Comparison of ENCODE assay signal across 20 cellular contexts in genomic region chr7:149708026-149708425, GRCh38.
A peak's percentile ranks its signal among the peaks of the same experiment; 100 is the strongest.
DNase-seq lines count a peak whose midpoint lies in the region; ATAC-seq, FAIRE-seq and TF ChIP-seq lines count a peak whose summit lies in the region.
"Had no signal": no experiment of that assay in that cellular context is flagged by ENCODE, and none has a peak within 500 bp of the region (broad histone marks: within the 10 kb centered on the region; RNA-seq: fewer than 3 reads in every experiment).

No MANE protein-coding gene starts in this region.

- no peaks in the 10 kb centered on the region for H4K20me1 ChIP-seq in HepG2 (ENCODE audit: insufficient read depth, low read length)
- no peaks in the 10 kb centered on the region for H4K20me1 ChIP-seq in K562 (replicated peaks; ENCODE audit: control insufficient read depth, insufficient read depth, low read length)
- H4K20me1 ChIP-seq in GM23248 (ENCODE audit: insufficient read depth), result no peaks in the 10 kb centered on the region

- H3K9ac ChIP-seq in HepG2 (ENCODE audit: insufficient read depth, low read depth, low read length) (no peak overlapping the region), K562 (ENCODE audit: insufficient read depth in 1 of 2, low read depth in 2 of 2, low read length in 2 of 2) (no peak overlapping the region), GM23248 (no peak overlapping the region)

- BruUV-seq in HepG2 (replicated peaks; lab: Mats Ljungman, UMichigan) (no TSS peak), K562 (replicated peaks; lab: Mats Ljungman, UMichigan) (no TSS peak)

- TF ChIP-seq EP300 in HepG2 (IDR thresholded peaks at IDR 0.05; ENCODE audit: low read depth in 2 of 2, low read length in 2 of 2) (no peak), HepG2 (CRISPR knock-in tag; IDR thresholded peaks at IDR 0.05; ENCODE audit: borderline replicate concordance) (no peak), K562 (IDR thresholded peaks at IDR 0.05; ENCODE audit: low read length) (no peak)

- peaks cover 3% of the 10 kb centered on the region for H3K36me3 Mint-ChIP-seq in osteocyte (ENCODE audit: unreplicated experiment)

- H3K4me1 ChIP-seq in HepG2 (ENCODE audit: insufficient read depth, low read length), result peaks cover 18% of the 10 kb centered on the region
- no peaks in the 10 kb centered on the region for H3K4me1 ChIP-seq in right lobe of liver
- H3K4me1 ChIP-seq in K562 (replicated peaks in 1 of 2; ENCODE audit: control insufficient read depth in 2 of 2, insufficient read depth in 2 of 2, low read length in 2 of 2), result peaks cover 6 to 7% of the 10 kb centered on the region in 2 experiments; a peak in 2 of 5 replicates
- H3K4me1 ChIP-seq in GM23248 (ENCODE audit: insufficient read depth), result no peaks in the 10 kb centered on the region
- H3K4me1 ChIP-seq: A549, BE2C had no signal

- peaks cover 20% of the 10 kb centered on the region for H3K9me3 Mint-ChIP-seq in osteocyte (ENCODE audit: unreplicated experiment)
- peaks cover 17 to 27% of the 10 kb centered on the region in 2 donors for H3K9me3 Mint-ChIP-seq in stimulated activated naive CD8-positive, alpha-beta T cell treated with anti-CD3 and anti-CD28 coated beads, Interleukin-15, amount 100 ng/mL, for 72 hours

- H3K36me3 ChIP-seq in HepG2 (replicated peaks in 1 of 2; ENCODE audit: control insufficient read depth in 1 of 2, insufficient read depth in 2 of 2, low read length in 2 of 2) (no peaks in the 10 kb centered on the region), right lobe of liver (no peaks in the 10 kb centered on the region), K562 (ENCODE audit: control insufficient read depth, insufficient read depth, low read length) (no peaks in the 10 kb centered on the region), GM23248 (ENCODE audit: low read depth) (no peaks in the 10 kb centered on the region)
- H3K36me3 ChIP-seq: BE2C had no signal

- peaks cover 5% of the 10 kb centered on the region; the same call in 1 of the 2 replicates for H3F3A ChIP-seq in GM23248 (ENCODE audit: insufficient read depth)

- H3K27ac Mint-ChIP-seq in osteocyte (ENCODE audit: unreplicated experiment), result no peak overlapping the region
- no peak overlapping the region for H3K27ac Mint-ChIP-seq in stimulated activated naive CD8-positive, alpha-beta T cell treated with anti-CD3 and anti-CD28 coated beads, Interleukin-15, amount 100 ng/mL, for 72 hours
- H3K27ac Mint-ChIP-seq: CD14-positive monocyte; CD4-positive, alpha-beta T cell; GM23338; H9 had no signal

- POLR2A ChIA-PET in HepG2 (lab: Yijun Ruan, JAX), result interaction anchor here (1.6 kb wide), 1 partner anchor 17 kb away, joined by 5 read pairs; no protein-coding TSS in a partner anchor
- POLR2A ChIA-PET in K562 (lab: Yijun Ruan, JAX), result no interaction called here

- H3K79me2 ChIP-seq in HepG2 (ENCODE audit: insufficient read depth, low read length) (no peaks in the 10 kb centered on the region), K562 (ENCODE audit: control insufficient read depth, insufficient read depth, low read length) (no peaks in the 10 kb centered on the region), GM23248 (ENCODE audit: insufficient read depth) (no peaks in the 10 kb centered on the region)

- CTCF ChIA-PET in HepG2 (lab: Yijun Ruan, JAX; ENCODE audit: low intra/inter-chr PET ratio, low total read pairs) (no interaction called here), K562 (lab: Yijun Ruan, JAX; ENCODE audit: low intra/inter-chr PET ratio) (no interaction called here)

- TF ChIP-seq POLR2A in HepG2 (IDR thresholded peaks at IDR 0.05; ENCODE audit: insufficient read depth in 1 of 2, low read depth in 2 of 2, low read length in 2 of 2) (no peak), right lobe of liver (IDR thresholded peaks at IDR 0.05) (no peak), K562 (conservative IDR thresholded peaks at IDR 0.05) (no peak)

- DNase-seq in HepG2 (ENCODE audit: low spot score), result no peak
- no peak for DNase-seq in right lobe of liver
- DNase-seq in K562 (ENCODE audit: extremely low read depth in 1 of 4, low spot score in 3 of 4), result peak in 1 of 4 experiments; percentile 3
- DNase-seq in osteocyte (ENCODE audit: extremely low spot score, unreplicated experiment), result peak; percentile 36
- DNase-seq in activated CD4-positive, alpha-beta T cell treated with anti-CD3 and anti-CD28 coated beads, Interleukin-2, amount 50 U/mL, for 4 hours, result no peak
- no peak for DNase-seq in GM23248
- no peak for DNase-seq in stimulated activated naive CD8-positive, alpha-beta T cell treated with anti-CD3 and anti-CD28 coated beads, Interleukin-15, amount 100 ng/mL, for 72 hours
- DNase-seq: ACHN; BE2C; CD4-positive, alpha-beta T cell; CD8-positive, alpha-beta memory T cell; DMS79; H9 had no signal

- FAIRE-seq in HepG2 (lab: Jason Lieb, UNC) (no peak), K562 (lab: Jason Lieb, UNC) (no peak)
- FAIRE-seq: A549, D721Med, GM12878, GM19239 had no signal

- no peak for TF ChIP-seq CTCF in HepG2 (CRISPR knock-in tag; IDR thresholded peaks at IDR 0.05)
- TF ChIP-seq CTCF in right lobe of liver (IDR thresholded peaks at IDR 0.05), result no peak
- TF ChIP-seq CTCF in K562 (IDR thresholded peaks at IDR 0.05 in 2 of 3, conservative IDR thresholded peaks at IDR 0.05 in 1 of 3; ENCODE audit: insufficient read depth in 2 of 3, low read depth in 1 of 3, low read length in 3 of 3), result no peak
- TF ChIP-seq CTCF in osteocyte (IDR thresholded peaks at IDR 0.05), result no peak

- H3K27ac ChIP-seq in HepG2 (ENCODE audit: extremely low read length, insufficient read depth, low read length) (no peak overlapping the region), right lobe of liver (no peak overlapping the region), K562 (ENCODE audit: extremely low read depth, low read depth, low read length) (no peak overlapping the region), GM23248 (no peak overlapping the region)
- H3K27ac ChIP-seq: 22Rv1, A549 had no signal

- WGBS in HepG2 (ENCODE audit: low lambda C conversion rate), result 77% methylated on average over 7 of the region's 7 CpGs
- WGBS in right lobe of liver (ENCODE audit: insufficient coverage, low coverage, low lambda C conversion rate, missing lambda C conversion rate), result 81% methylated on average over 7 of the region's 7 CpGs
- WGBS in K562 (ENCODE audit: insufficient coverage, low coverage, missing lambda C conversion rate), result 28% methylated on average over 7 of the region's 7 CpGs
- WGBS in GM23248 (ENCODE audit: low coverage in 1 of 2, low lambda C conversion rate in 2 of 2, missing lambda C conversion rate in 2 of 2), 2 experiments, result 81 to 82% methylated on average over 7 of the region's 7 CpGs

- in situ Hi-C loops in HepG2 (cut with HindIII; ENCODE audit: extremely low pct_ligation_motif_present, low pct_unique_long_range_greater_than_20kb), result no loop called here
- in situ Hi-C loops in K562 (cut with MboI), result no loop called here
- in situ Hi-C loops in GM23248 (cut with MboI), result no loop called here

- H3K4me3 ChIP-seq in HepG2 (replicated peaks in 1 of 3; ENCODE audit: insufficient read depth in 1 of 3, low read depth in 2 of 3, low read length in 3 of 3) (no peak overlapping the region), right lobe of liver (no peak overlapping the region), K562 (no peak overlapping the region), GM23248 (no peak overlapping the region)
- H3K4me3 ChIP-seq: A549, GM12878, GM23338 had no signal

- TF ChIP-seq RAD21 in HepG2 (CRISPR knock-in tag; IDR thresholded peaks at IDR 0.05) (no peak), K562 (CRISPR knock-in tag; conservative IDR thresholded peaks at IDR 0.05 in 1 of 2, IDR thresholded peaks at IDR 0.05 in 1 of 2) (no peak)

- H3K27me3 Mint-ChIP-seq in osteocyte (ENCODE audit: unreplicated experiment), result no peaks in the 10 kb centered on the region
- peaks cover 19% of the 10 kb centered on the region for H3K27me3 Mint-ChIP-seq in stimulated activated naive CD8-positive, alpha-beta T cell treated with anti-CD3 and anti-CD28 coated beads, Interleukin-15, amount 100 ng/mL, for 72 hours

- H3K4me3 Mint-ChIP-seq in osteocyte (ENCODE audit: unreplicated experiment), result no peak overlapping the region
- no peak overlapping the region for H3K4me3 Mint-ChIP-seq in stimulated activated naive CD8-positive, alpha-beta T cell treated with anti-CD3 and anti-CD28 coated beads, Interleukin-15, amount 100 ng/mL, for 72 hours
- H3K4me3 Mint-ChIP-seq: CD14-positive monocyte; CD4-positive, alpha-beta T cell; CD8-positive, alpha-beta memory T cell; GM23338; H9 had no signal

- intact Hi-C loops in HepG2 (cut with micrococcal nuclease; ENCODE audit: unreplicated experiment) (no loop called here), right lobe of liver (cut with DNase I) (no loop called here), K562 (cut with micrococcal nuclease) (no loop called here)

- peak; percentile 28; the same call in 1 of the 3 replicates for ATAC-seq in HepG2
- ATAC-seq in right lobe of liver, result no peak
- no peak for ATAC-seq in K562
- ATAC-seq in stimulated activated naive CD8-positive, alpha-beta T cell treated with anti-CD3 and anti-CD28 coated beads, Interleukin-15, amount 100 ng/mL, for 72 hours, result no peak
- ATAC-seq: GM12878 had no signal

- peak overlapping the region; percentile 5 for H2AFZ ChIP-seq in HepG2 (ENCODE audit: low read length)
- H2AFZ ChIP-seq in K562 (ENCODE audit: low read depth, low read length), result no peak overlapping the region
- H2AFZ ChIP-seq in GM23248, result no peak overlapping the region
- H2AFZ ChIP-seq: GM23338 had no signal

- H3K4me2 ChIP-seq in HepG2 (ENCODE audit: low read depth, low read length), result peak overlapping the region; percentile 69
- H3K4me2 ChIP-seq in K562 (ENCODE audit: insufficient read depth, low read length), result no peak overlapping the region
- H3K4me2 ChIP-seq in GM23248 (ENCODE audit: unreplicated experiment), result no peak overlapping the region
- H3K4me2 ChIP-seq: A549, GM23338 had no signal

- no peaks in the 10 kb centered on the region for H3K4me1 Mint-ChIP-seq in osteocyte (ENCODE audit: unreplicated experiment)
- H3K4me1 Mint-ChIP-seq in stimulated activated naive CD8-positive, alpha-beta T cell treated with anti-CD3 and anti-CD28 coated beads, Interleukin-15, amount 100 ng/mL, for 72 hours, result peaks cover 4% of the 10 kb centered on the region
- H3K4me1 Mint-ChIP-seq: CD8-positive, alpha-beta memory T cell had no signal

- peaks cover 24% of the 10 kb centered on the region for H3K9me3 ChIP-seq in HepG2 (ENCODE audit: low read length)
- H3K9me3 ChIP-seq in right lobe of liver, result peaks cover 0 to 7% (median 0%) of the 10 kb centered on the region in 4 donors
- H3K9me3 ChIP-seq in K562 (replicated peaks; ENCODE audit: control insufficient read depth, insufficient read depth, low read depth, low read length), result peaks cover 9% of the 10 kb centered on the region; the same call in 1 of the 2 replicates
- peaks cover 7% of the 10 kb centered on the region for H3K9me3 ChIP-seq in GM23248 (ENCODE audit: low read depth)

- H3K9me2 ChIP-seq in GM23248 (ENCODE audit: insufficient read depth), result no peaks in the 10 kb centered on the region

- H3K27me3 ChIP-seq in HepG2 (ENCODE audit: control insufficient read depth in 1 of 2, insufficient read depth in 2 of 2, low read length in 2 of 2), result no peaks in the 10 kb centered on the region
- no peaks in the 10 kb centered on the region for H3K27me3 ChIP-seq in right lobe of liver
- H3K27me3 ChIP-seq in K562 (ENCODE audit: control insufficient read depth in 2 of 2, insufficient read depth in 2 of 2, low read length in 2 of 2), result 0 out of 5 replicates have a peak, but pooled peaks cover 0 to 3% of the 10 kb centered on the region in 2 experiments
- H3K27me3 ChIP-seq in GM23248 (replicated peaks; ENCODE audit: insufficient read depth), result no peaks in the 10 kb centered on the region
- H3K27me3 ChIP-seq: BE2C had no signal

- no peaks in the 10 kb centered on the region for H3K9me1 ChIP-seq in K562 (ENCODE audit: control insufficient read depth, insufficient read depth, low read length)

Comparison
In these comparisons a context has a peak if more than half of its experiments do, and no peak if none do; other contexts are left out.
1. Of the 241 proteins assayed by ChIP-seq in both HepG2 and K562: peak only in HepG2: none; only in K562: ZNF24; in both: none; in neither: 240.